ENCODE assay signal across 1 cellular context in genomic region chr1:9231648-9232332, GRCh38.
TF ChIP-seq lines count a peak whose summit lies in the region.

No MANE protein-coding gene starts in this region.

TF ChIP-seq in H1, 55 proteins besides CTCF, POLR2A, EP300 and RAD21:
- TF ChIP-seq BCL11A (IDR thresholded peaks at IDR 0.05; ENCODE audit: low read depth in 2 of 2, low read length in 2 of 2): no peak
- no peak for TF ChIP-seq SRF (IDR thresholded peaks at IDR 0.05; ENCODE audit: low read depth, low read length)
- TF ChIP-seq E2F6 (IDR thresholded peaks at IDR 0.05): peak; percentile 39; the same call in 1 of the 2 replicates
- TF ChIP-seq SP1 (IDR thresholded peaks at IDR 0.05; ENCODE audit: low read depth, low read length): no peak
- TF ChIP-seq POU5F1 (IDR thresholded peaks at IDR 0.05; ENCODE audit: low read depth, low read length): no peak
- no peak for TF ChIP-seq TBP (IDR thresholded peaks at IDR 0.05; ENCODE audit: low read depth, low read length)
- TF ChIP-seq KDM5A (IDR thresholded peaks at IDR 0.05; ENCODE audit: low read length): no peak
